Comparison of ENCODE assay signal across 10 cellular contexts in genomic region chr10:50367732-50368131, GRCh38.
DNase-seq lines count a peak whose midpoint lies in the region; ATAC-seq and TF ChIP-seq lines count a peak whose summit lies in the region.
"Had no signal": no experiment of that assay in that cellular context is flagged by ENCODE, and none has a peak within 500 bp of the region (broad histone marks: within the 10 kb centered on the region; RNA-seq: fewer than 3 reads in every experiment).

No MANE protein-coding gene starts in this region.

- no peaks in the 10 kb centered on the region for H3K9me3 Mint-ChIP-seq in activated CD8-positive, alpha-beta T cell treated with anti-CD3 and anti-CD28 coated beads for 36 hours
- H3K9me3 Mint-ChIP-seq in activated CD8-positive, alpha-beta T cell treated with anti-CD3 and anti-CD28 coated beads, Interleukin-2, amount 10 ng/mL, durations not matched to agents 7 days and 5 days (ENCODE audit: insufficient read depth): no peaks in the 10 kb centered on the region

- 73 to 92% (median 87%) methylated on average over 1 of the region's 1 CpG for WGBS in spleen, 5 donors

- H3K4me2 ChIP-seq in fibroblast of lung (ENCODE audit: extremely low read depth, insufficient read depth, low read length): no peak overlapping the region

- H3K27ac ChIP-seq in fibroblast of lung (ENCODE audit: insufficient read depth, low read length) (no peak overlapping the region), spleen (no peak overlapping the region), substantia nigra (ENCODE audit: low read depth, low read length, poor library complexity, severe bottlenecking) (no peak overlapping the region)

- H3K27me3 Mint-ChIP-seq in activated CD8-positive, alpha-beta T cell treated with anti-CD3 and anti-CD28 coated beads for 36 hours: no peaks in the 10 kb centered on the region
- no peaks in the 10 kb centered on the region for H3K27me3 Mint-ChIP-seq in activated CD8-positive, alpha-beta T cell treated with anti-CD3 and anti-CD28 coated beads, Interleukin-2, amount 10 ng/mL, durations not matched to agents 7 days and 5 days (ENCODE audit: low read depth)
- H3K27me3 Mint-ChIP-seq: activated B cell treated with CpG ODN at 0.5 μM for 24 hours; naive thymus-derived CD8-positive, alpha-beta T cell had no signal

- ATAC-seq in activated CD8-positive, alpha-beta T cell treated with anti-CD3 and anti-CD28 coated beads for 36 hours: no peak
- no peak for ATAC-seq in activated CD8-positive, alpha-beta T cell treated with anti-CD3 and anti-CD28 coated beads, Interleukin-2, amount 10 ng/mL, durations not matched to agents 7 days and 5 days
- ATAC-seq in HG03354 (IDR thresholded peaks at IDR 0.05; ENCODE audit: poor library complexity, severe bottlenecking, unreplicated experiment): no peak
- ATAC-seq: naive thymus-derived CD8-positive, alpha-beta T cell had no signal

- peaks cover 23% of the 10 kb centered on the region for H3K79me2 ChIP-seq in fibroblast of lung (ENCODE audit: control insufficient read depth, insufficient read depth, low read length)

- no peak overlapping the region for H2AFZ ChIP-seq in fibroblast of lung (ENCODE audit: low read length)

- no peaks in the 10 kb centered on the region for H4K20me1 ChIP-seq in fibroblast of lung (ENCODE audit: control insufficient read depth, extremely low read depth, insufficient read depth, low read length)

- H3K4me3 ChIP-seq in fibroblast of lung (replicated peaks in 1 of 4; ENCODE audit: control extremely low read depth in 1 of 4, insufficient read depth in 1 of 4, low read depth in 3 of 4, low read length in 4 of 4) (no peak overlapping the region), spleen (no peak overlapping the region)

- intact Hi-C loops in activated CD8-positive, alpha-beta T cell treated with anti-CD3 and anti-CD28 coated beads for 36 hours (cut with micrococcal nuclease): no loop called here
- intact Hi-C loops in spleen (cut with DNase I; ENCODE audit: low total_unique reads): no loop called here

- CTCF ChIA-PET in activated CD8-positive, alpha-beta T cell treated with anti-CD3 and anti-CD28 coated beads for 36 hours (lab: Charles Lee): interaction anchor here (0.7 to 1.9 kb wide), 11 partner anchors 8 to 103 kb away, joined by 3 to 13 read pairs (median 5); no protein-coding TSS in a partner anchor
- CTCF ChIA-PET in activated CD8-positive, alpha-beta T cell treated with anti-CD3 and anti-CD28 coated beads, Interleukin-2, amount 10 ng/mL, durations not matched to agents 7 days and 5 days (lab: Charles Lee): interaction anchor here (0.6 to 2.4 kb wide), 14 partner anchors 14 to 286 kb away, joined by 3 to 12 read pairs (median 3); no protein-coding TSS in a partner anchor

- H3K9me3 ChIP-seq in fibroblast of lung (ENCODE audit: control insufficient read depth, insufficient read depth, low read depth, low read length) (no peaks in the 10 kb centered on the region), spleen (peaks cover 0 to 5% (median 0%) of the 10 kb centered on the region in 8 donors)

- H3K4me1 ChIP-seq in fibroblast of lung (ENCODE audit: control insufficient read depth, extremely low read depth, insufficient read depth, low read length): no peaks in the 10 kb centered on the region
- peaks cover 0 to 9% (median 2%) of the 10 kb centered on the region in 6 donors for H3K4me1 ChIP-seq in spleen

- TF ChIP-seq POLR2A in spleen (IDR thresholded peaks at IDR 0.05): no peak

- peak; percentile 27 for DNase-seq in activated CD8-positive, alpha-beta T cell treated with anti-CD3 and anti-CD28 coated beads for 36 hours
- DNase-seq in activated CD8-positive, alpha-beta T cell treated with anti-CD3 and anti-CD28 coated beads, Interleukin-2, amount 10 ng/mL, durations not matched to agents 7 days and 5 days: no peak
- peak; percentile 30 for DNase-seq in NCI-H69 (lab: John Stamatoyannopoulos, UW)
- DNase-seq in fibroblast of lung (ENCODE audit: low read depth in 2 of 2): peak; percentile 32 to 63
- DNase-seq in spleen: no peak
- DNase-seq in substantia nigra (lab: John Stamatoyannopoulos, UW): no peak
- no peak for DNase-seq in activated CD4-positive, alpha-beta T cell treated with anti-CD3 and anti-CD28 coated beads for 1 hour
- DNase-seq: activated B cell treated with CpG ODN at 0.5 μM for 24 hours had no signal

- H3K4me3 Mint-ChIP-seq in activated CD8-positive, alpha-beta T cell treated with anti-CD3 and anti-CD28 coated beads for 36 hours: no peak overlapping the region
- no peak overlapping the region for H3K4me3 Mint-ChIP-seq in activated CD8-positive, alpha-beta T cell treated with anti-CD3 and anti-CD28 coated beads, Interleukin-2, amount 10 ng/mL, durations not matched to agents 7 days and 5 days
- H3K4me3 Mint-ChIP-seq: activated B cell treated with CpG ODN at 0.5 μM for 24 hours; naive thymus-derived CD8-positive, alpha-beta T cell had no signal

- H3K4me1 Mint-ChIP-seq in activated CD8-positive, alpha-beta T cell treated with anti-CD3 and anti-CD28 coated beads for 36 hours (ENCODE audit: low read depth): peaks cover 2% of the 10 kb centered on the region
- H3K4me1 Mint-ChIP-seq in activated CD8-positive, alpha-beta T cell treated with anti-CD3 and anti-CD28 coated beads, Interleukin-2, amount 10 ng/mL, durations not matched to agents 7 days and 5 days (ENCODE audit: low read depth): no peaks in the 10 kb centered on the region

- POLR2A ChIA-PET in activated CD8-positive, alpha-beta T cell treated with anti-CD3 and anti-CD28 coated beads for 36 hours (lab: Charles Lee): no interaction called here
- POLR2A ChIA-PET in activated CD8-positive, alpha-beta T cell treated with anti-CD3 and anti-CD28 coated beads, Interleukin-2, amount 10 ng/mL, durations not matched to agents 7 days and 5 days (lab: Charles Lee): no interaction called here

- no peak overlapping the region for H3K9ac ChIP-seq in fibroblast of lung (ENCODE audit: insufficient read depth, low read length)

- H3K36me3 ChIP-seq in fibroblast of lung (ENCODE audit: control insufficient read depth, insufficient read depth, low read length): no peaks in the 10 kb centered on the region
- H3K36me3 ChIP-seq in spleen: peaks cover 0 to 17% (median 0%) of the 10 kb centered on the region in 6 donors

- H3K27me3 ChIP-seq in fibroblast of lung (ENCODE audit: control insufficient read depth, insufficient read depth, low read length) (no peaks in the 10 kb centered on the region), spleen (replicated peaks in 1 of 7) (no peaks in the 10 kb centered on the region)

- H3K36me3 Mint-ChIP-seq in activated CD8-positive, alpha-beta T cell treated with anti-CD3 and anti-CD28 coated beads for 36 hours (ENCODE audit: low read depth): peaks cover 23% of the 10 kb centered on the region
- H3K36me3 Mint-ChIP-seq in activated CD8-positive, alpha-beta T cell treated with anti-CD3 and anti-CD28 coated beads, Interleukin-2, amount 10 ng/mL, durations not matched to agents 7 days and 5 days (ENCODE audit: low read depth): peaks cover 22% of the 10 kb centered on the region

- no peak overlapping the region for H3K27ac Mint-ChIP-seq in activated CD8-positive, alpha-beta T cell treated with anti-CD3 and anti-CD28 coated beads for 36 hours
- H3K27ac Mint-ChIP-seq in activated CD8-positive, alpha-beta T cell treated with anti-CD3 and anti-CD28 coated beads, Interleukin-2, amount 10 ng/mL, durations not matched to agents 7 days and 5 days: no peak overlapping the region
- H3K27ac Mint-ChIP-seq: activated B cell treated with CpG ODN at 0.5 μM for 24 hours; naive thymus-derived CD8-positive, alpha-beta T cell had no signal

- peak; percentile 35 for TF ChIP-seq CTCF in activated CD8-positive, alpha-beta T cell treated with anti-CD3 and anti-CD28 coated beads for 36 hours (IDR thresholded peaks at IDR 0.05)
- TF ChIP-seq CTCF in fibroblast of lung (conservative IDR thresholded peaks at IDR 0.05 in 1 of 2, IDR thresholded peaks at IDR 0.05 in 1 of 2; ENCODE audit: low read depth in 1 of 2, low read length in 2 of 2): peak; percentile 18 to 54
- TF ChIP-seq CTCF in spleen (IDR thresholded peaks at IDR 0.05 in 8 of 11, conservative IDR thresholded peaks at IDR 0.05 in 3 of 11): peak in 6 of 11 experiments; percentile 21 to 39 (median 32)

Comparison
In these comparisons a context has a peak if more than half of its experiments do, and no peak if none do; other contexts are left out.
1. DNase-seq: peak in activated CD8-positive, alpha-beta T cell treated with anti-CD3 and anti-CD28 coated beads for 36 hours (single experiment), NCI-H69 (single experiment) and fibroblast of lung (2 of 2); none in activated CD8-positive, alpha-beta T cell treated with anti-CD3 and anti-CD28 coated beads, Interleukin-2, amount 10 ng/mL, durations not matched to agents 7 days and 5 days (single experiment), spleen (single experiment), substantia nigra (0 of 49) and activated CD4-positive, alpha-beta T cell treated with anti-CD3 and anti-CD28 coated beads for 1 hour (single experiment).
2. Peak in every context shown above with its lines, with median percentiles within 50 percentile points of each other: CTCF ChIP-seq.